Comparison of ENCODE assay signal across 1 cellular context in the genomic region with DNA sequence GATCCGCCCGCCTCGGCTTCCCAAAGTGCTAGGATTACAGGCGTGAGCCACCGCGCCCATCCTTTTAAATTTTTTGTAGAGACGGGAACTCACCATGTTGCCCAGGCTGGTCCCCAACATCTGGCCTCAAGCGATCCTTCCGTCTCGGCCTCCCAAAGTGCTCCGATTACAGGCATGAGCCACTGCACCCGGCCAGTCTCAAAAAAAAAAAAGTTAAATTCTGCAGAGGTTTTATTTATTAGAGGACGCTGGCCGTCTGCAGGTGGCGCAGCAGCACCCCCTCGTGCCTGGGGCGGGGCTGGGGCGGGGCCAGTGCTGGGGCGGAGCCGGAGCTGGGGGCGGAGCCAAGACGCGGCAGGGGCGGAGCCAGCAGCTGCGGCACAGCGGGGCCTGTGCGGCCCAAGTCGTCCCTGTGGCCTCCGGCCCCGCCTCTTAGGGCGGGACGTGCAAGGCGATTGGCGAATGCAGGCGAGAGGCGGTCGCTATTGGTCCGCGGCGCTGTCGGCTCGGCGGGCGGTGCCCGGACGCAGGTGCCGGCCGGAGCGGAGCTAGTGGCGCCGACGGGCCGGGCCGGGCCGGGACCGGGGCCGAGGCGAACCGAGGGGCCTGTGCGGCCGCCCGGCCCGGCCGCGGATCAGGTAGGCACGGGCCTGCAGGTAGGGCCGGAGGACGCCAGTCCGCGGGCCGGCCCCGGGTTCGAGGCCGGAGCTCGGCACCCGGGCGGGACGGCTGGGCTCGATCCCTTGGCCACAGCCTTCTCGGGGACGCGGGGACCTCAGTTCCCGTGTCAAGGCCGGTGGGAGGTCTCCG.
TF ChIP-seq lines count a peak whose summit lies in the region.

MARCHF2 (plus strand) TSS at position 523 of the 810 bp plus-strand sequence. CDS start 8,536 bp downstream, outside the sequence.

TF ChIP-seq in GM12878, 131 proteins besides CTCF, POLR2A, EP300 and RAD21 (continued from another document and continues in another):
- no peak for TF ChIP-seq ZBTB40 (IDR thresholded peaks at IDR 0.05; ENCODE audit: borderline replicate concordance)
- TF ChIP-seq SIX5 (IDR thresholded peaks at IDR 0.05; ENCODE audit: low read depth, low read length, severe bottlenecking) = no peak
- peak; percentile 86 for TF ChIP-seq GATAD2B (conservative IDR thresholded peaks at IDR 0.05; ENCODE audit: low read depth)
- TF ChIP-seq ZNF274 (IDR thresholded peaks at IDR 0.05; ENCODE audit: insufficient read depth, insufficient read length) = no peak
- TF ChIP-seq, protein P1, sequence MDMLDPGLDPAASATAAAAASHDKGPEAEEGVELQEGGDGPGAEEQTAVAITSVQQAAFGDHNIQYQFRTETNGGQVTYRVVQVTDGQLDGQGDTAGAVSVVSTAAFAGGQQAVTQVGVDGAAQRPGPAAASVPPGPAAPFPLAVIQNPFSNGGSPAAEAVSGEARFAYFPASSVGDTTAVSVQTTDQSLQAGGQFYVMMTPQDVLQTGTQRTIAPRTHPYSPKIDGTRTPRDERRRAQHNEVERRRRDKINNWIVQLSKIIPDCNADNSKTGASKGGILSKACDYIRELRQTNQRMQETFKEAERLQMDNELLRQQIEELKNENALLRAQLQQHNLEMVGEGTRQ (IDR thresholded peaks at IDR 0.05; ENCODE audit: borderline replicate concordance, low read depth, low read length) = no peak
- peak; percentile 93 for TF ChIP-seq DPF2 (IDR thresholded peaks at IDR 0.05)
- TF ChIP-seq SKIL (IDR thresholded peaks at IDR 0.05; ENCODE audit: low read depth, poor library complexity, severe bottlenecking) = no peak
- no peak for TF ChIP-seq HCFC1 (IDR thresholded peaks at IDR 0.05; ENCODE audit: low read length)
- TF ChIP-seq MXI1 (IDR thresholded peaks at IDR 0.05; ENCODE audit: low read depth, low read length) = no peak
- TF ChIP-seq YBX1 (IDR thresholded peaks at IDR 0.05) = no peak
- 0 out of 2 replicates have a peak, but pooled peaks have one; percentile 26 for TF ChIP-seq NR2C1 (IDR thresholded peaks at IDR 0.05)
- peak; percentile 39 for TF ChIP-seq CREB1 (IDR thresholded peaks at IDR 0.05; ENCODE audit: low read depth)
- TF ChIP-seq ZSCAN29 (IDR thresholded peaks at IDR 0.05) = no peak
- TF ChIP-seq TBL1XR1 (IDR thresholded peaks at IDR 0.05; ENCODE audit: low read depth, low read length) = no peak
- TF ChIP-seq, protein P2, sequence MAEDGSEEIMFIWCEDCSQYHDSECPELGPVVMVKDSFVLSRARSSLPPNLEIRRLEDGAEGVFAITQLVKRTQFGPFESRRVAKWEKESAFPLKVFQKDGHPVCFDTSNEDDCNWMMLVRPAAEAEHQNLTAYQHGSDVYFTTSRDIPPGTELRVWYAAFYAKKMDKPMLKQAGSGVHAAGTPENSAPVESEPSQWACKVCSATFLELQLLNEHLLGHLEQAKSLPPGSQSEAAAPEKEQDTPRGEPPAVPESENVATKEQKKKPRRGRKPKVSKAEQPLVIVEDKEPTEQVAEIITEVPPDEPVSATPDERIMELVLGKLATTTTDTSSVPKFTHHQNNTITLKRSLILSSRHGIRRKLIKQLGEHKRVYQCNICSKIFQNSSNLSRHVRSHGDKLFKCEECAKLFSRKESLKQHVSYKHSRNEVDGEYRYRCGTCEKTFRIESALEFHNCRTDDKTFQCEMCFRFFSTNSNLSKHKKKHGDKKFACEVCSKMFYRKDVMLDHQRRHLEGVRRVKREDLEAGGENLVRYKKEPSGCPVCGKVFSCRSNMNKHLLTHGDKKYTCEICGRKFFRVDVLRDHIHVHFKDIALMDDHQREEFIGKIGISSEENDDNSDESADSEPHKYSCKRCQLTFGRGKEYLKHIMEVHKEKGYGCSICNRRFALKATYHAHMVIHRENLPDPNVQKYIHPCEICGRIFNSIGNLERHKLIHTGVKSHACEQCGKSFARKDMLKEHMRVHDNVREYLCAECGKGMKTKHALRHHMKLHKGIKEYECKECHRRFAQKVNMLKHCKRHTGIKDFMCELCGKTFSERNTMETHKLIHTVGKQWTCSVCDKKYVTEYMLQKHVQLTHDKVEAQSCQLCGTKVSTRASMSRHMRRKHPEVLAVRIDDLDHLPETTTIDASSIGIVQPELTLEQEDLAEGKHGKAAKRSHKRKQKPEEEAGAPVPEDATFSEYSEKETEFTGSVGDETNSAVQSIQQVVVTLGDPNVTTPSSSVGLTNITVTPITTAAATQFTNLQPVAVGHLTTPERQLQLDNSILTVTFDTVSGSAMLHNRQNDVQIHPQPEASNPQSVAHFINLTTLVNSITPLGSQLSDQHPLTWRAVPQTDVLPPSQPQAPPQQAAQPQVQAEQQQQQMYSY (CRISPR knock-in tag; IDR thresholded peaks at IDR 0.05) = no peak
- TF ChIP-seq NRF1 (conservative IDR thresholded peaks at IDR 0.05; ENCODE audit: low read depth, low read length) = no peak
- TF ChIP-seq POLR2AphosphoS5 (IDR thresholded peaks at IDR 0.05; ENCODE audit: low read length) = no peak
- TF ChIP-seq TCF3 (IDR thresholded peaks at IDR 0.05; ENCODE audit: borderline replicate concordance, insufficient read depth, low read depth, low read length) = 0 out of 2 replicates have a peak, but pooled peaks have one; percentile 13
- TF ChIP-seq ASH2L (IDR thresholded peaks at IDR 0.05; ENCODE audit: borderline replicate concordance, low read depth) = no peak
- no peak for TF ChIP-seq TCF7 (IDR thresholded peaks at IDR 0.05; ENCODE audit: borderline replicate concordance)
- TF ChIP-seq RAD51 (IDR thresholded peaks at IDR 0.05) = no peak
- no peak for TF ChIP-seq ZBTB11 (CRISPR knock-in tag; IDR thresholded peaks at IDR 0.05)
- TF ChIP-seq ZZZ3 (IDR thresholded peaks at IDR 0.05; ENCODE audit: control insufficient read depth, insufficient read length, low read depth) = no peak
- no peak for TF ChIP-seq GABPA (IDR thresholded peaks at IDR 0.05; ENCODE audit: low read depth)
- no peak for TF ChIP-seq NFXL1 (IDR thresholded peaks at IDR 0.05; ENCODE audit: borderline replicate concordance)
- TF ChIP-seq YY1 (IDR thresholded peaks at IDR 0.05; ENCODE audit: low read depth, low read length) = no peak
- TF ChIP-seq ZNF687 (IDR thresholded peaks at IDR 0.05) = no peak
- no peak for TF ChIP-seq MYC (IDR thresholded peaks at IDR 0.05; ENCODE audit: insufficient read depth, insufficient read length, insufficient replicate concordance, low read length, severe bottlenecking)
- TF ChIP-seq ATF7 (IDR thresholded peaks at IDR 0.05; ENCODE audit: low read depth) = no peak
- TF ChIP-seq PAX8 (IDR thresholded peaks at IDR 0.05) = no peak
- TF ChIP-seq, protein P3, sequence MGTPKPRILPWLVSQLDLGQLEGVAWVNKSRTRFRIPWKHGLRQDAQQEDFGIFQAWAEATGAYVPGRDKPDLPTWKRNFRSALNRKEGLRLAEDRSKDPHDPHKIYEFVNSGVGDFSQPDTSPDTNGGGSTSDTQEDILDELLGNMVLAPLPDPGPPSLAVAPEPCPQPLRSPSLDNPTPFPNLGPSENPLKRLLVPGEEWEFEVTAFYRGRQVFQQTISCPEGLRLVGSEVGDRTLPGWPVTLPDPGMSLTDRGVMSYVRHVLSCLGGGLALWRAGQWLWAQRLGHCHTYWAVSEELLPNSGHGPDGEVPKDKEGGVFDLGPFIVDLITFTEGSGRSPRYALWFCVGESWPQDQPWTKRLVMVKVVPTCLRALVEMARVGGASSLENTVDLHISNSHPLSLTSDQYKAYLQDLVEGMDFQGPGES (IDR thresholded peaks at IDR 0.05) = peak; percentile 92
- TF ChIP-seq RFX5 (IDR thresholded peaks at IDR 0.05; ENCODE audit: low read depth, low read length) = peak; percentile 63; the same call in 1 of the 2 replicates
- TF ChIP-seq ZNF207 (IDR thresholded peaks at IDR 0.05; ENCODE audit: borderline replicate concordance) = peak; percentile 34; the same call in 1 of the 2 replicates
- TF ChIP-seq POU2F2 (IDR thresholded peaks at IDR 0.05; ENCODE audit: borderline replicate concordance, low read depth, low read length) = 0 out of 3 replicates have a peak, but pooled peaks have one; percentile 3
